In genomic region chrX:24002167-24002566, GRCh38 we compare ENCODE assay signal across 22 cellular contexts. TPM values are rescaled to one million over a fixed set of nuclear protein-coding genes. Genes with fewer than 3 reads are reported as not detected.
DNase-seq lines count a peak whose midpoint lies in the region; ATAC-seq, FAIRE-seq and TF ChIP-seq lines count a peak whose summit lies in the region.
"Had no signal": no experiment of that assay in that cellular context is flagged by ENCODE, and none has a peak within 500 bp of the region (broad histone marks: within the 10 kb centered on the region; RNA-seq: fewer than 3 reads in every experiment).

No MANE protein-coding gene starts in this region.

- peaks cover 0 to 1% of the 10 kb centered on the region in 2 experiments; a peak in 2 of 4 replicates for H3K36me3 ChIP-seq in GM12878 (ENCODE audit: control insufficient read depth in 2 of 2, insufficient read depth in 2 of 2, low read length in 1 of 2)
- peaks cover 2% of the 10 kb centered on the region for H3K36me3 ChIP-seq in brain microvascular endothelial cell (replicated peaks)
- H3K36me3 ChIP-seq: left ventricle myocardium inferior had no signal

- no peak for TF ChIP-seq POLR2A in GM12878 (IDR thresholded peaks at IDR 0.05; ENCODE audit: low read depth, low read length)

- no peak overlapping the region for H3K4me3 ChIP-seq in GM12878
- no peak overlapping the region for H3K4me3 ChIP-seq in brain microvascular endothelial cell (ENCODE audit: low read depth, low read length)
- H3K4me3 ChIP-seq: left ventricle myocardium inferior, thoracic aorta had no signal

- no peaks in the 10 kb centered on the region for H3K27me3 ChIP-seq in GM12878 (replicated peaks in 1 of 2; ENCODE audit: control insufficient read depth in 2 of 2, insufficient read depth in 2 of 2, low read length in 1 of 2)
- H3K27me3 ChIP-seq in brain microvascular endothelial cell (replicated peaks): no peaks in the 10 kb centered on the region
- H3K27me3 ChIP-seq: neutrophil had no signal

- in situ Hi-C loops in GM12878 (cut with MboI): no loop called here
- in situ Hi-C loops in brain microvascular endothelial cell (cut with HindIII; ENCODE audit: low pct_ligation_motif_present, low sequenced_read_pairs): no loop called here

- CTCF ChIA-PET in GM12878 (lab: Yijun Ruan, JAX): interaction anchor here (1.6 kb wide), 1 partner anchor 11 kb away, joined by 8 read pairs; no protein-coding TSS in a partner anchor

- no peak overlapping the region for H3K9ac ChIP-seq in GM12878 (ENCODE audit: control insufficient read depth, insufficient read depth, low read length)

- RAD21 ChIA-PET in GM12878 (lab: Charles Lee; ENCODE audit: unreplicated experiment): interaction anchor here (0.7 to 1.4 kb wide), 6 partner anchors 10 to 240 kb away, joined by 3 to 6 read pairs (median 3); partner anchors contain the start of genes APOO and CXorf58

- no peak for FAIRE-seq in GM12878 (lab: Jason Lieb, UNC)
- FAIRE-seq: HepG2 had no signal

- H3K27ac ChIP-seq in GM12878 (ENCODE audit: control insufficient read depth, insufficient read depth): no peak overlapping the region
- no peak overlapping the region for H3K27ac ChIP-seq in brain microvascular endothelial cell
- H3K27ac ChIP-seq: left ventricle myocardium inferior, neutrophil, thoracic aorta had no signal

- no peaks in the 10 kb centered on the region for H3K9me3 ChIP-seq in GM12878 (replicated peaks; ENCODE audit: control insufficient read depth, insufficient read depth, low read length)
- H3K9me3 ChIP-seq: left ventricle myocardium inferior, neutrophil, thoracic aorta had no signal

- BruUV-seq in GM12878 (replicated peaks; lab: Mats Ljungman, UMichigan): no TSS peak

- H3K4me1 ChIP-seq in GM12878 (ENCODE audit: control insufficient read depth, insufficient read depth, low read length): no peaks in the 10 kb centered on the region
- H3K4me1 ChIP-seq: left ventricle myocardium inferior had no signal

- intact Hi-C loops in GM12878 (cut with micrococcal nuclease; ENCODE audit: unreplicated experiment): no loop called here
- intact Hi-C loops in left ventricle myocardium superior (cut with micrococcal nuclease): no loop called here

- no peak overlapping the region for H3K4me2 ChIP-seq in GM12878 (ENCODE audit: control insufficient read depth, insufficient read depth)

- no peak for TF ChIP-seq RAD21 in GM12878 (IDR thresholded peaks at IDR 0.05; ENCODE audit: insufficient read depth, low read depth, low read length)

- H3K79me2 ChIP-seq in GM12878 (ENCODE audit: control insufficient read depth, insufficient read depth, low read length): peaks cover 4% of the 10 kb centered on the region

- POLR2A ChIA-PET in GM12878 (lab: Charles Lee): interaction anchor here (0.6 to 1.1 kb wide), 3 partner anchors 50 to 237 kb away, joined by 3 to 4 read pairs (median 3); no protein-coding TSS in a partner anchor

- H4K20me1 ChIP-seq in GM12878 (ENCODE audit: control insufficient read depth, insufficient read depth): no peaks in the 10 kb centered on the region

- TF ChIP-seq EP300 in GM12878 (IDR thresholded peaks at IDR 0.05; ENCODE audit: borderline replicate concordance in 1 of 2, control insufficient read depth in 1 of 2, low read depth in 2 of 2, low read length in 2 of 2): no peak

- DNase-seq in GM12878 (ENCODE audit: low read depth, low spot score) (no peak), NCI-H1436 (lab: John Stamatoyannopoulos, UW) (no peak), brain microvascular endothelial cell (no peak), middle frontal gyrus (ENCODE audit: extremely low spot score, low spot score) (no peak), left ventricle myocardium superior (no peak)
- DNase-seq: activated CD4-positive, alpha-beta T cell treated with anti-CD3 and anti-CD28 coated beads, Interleukin-2, amount 10 ng/mL, durations not matched to agents 24 days and 14 days; activated CD8-positive, alpha-beta memory T cell treated with anti-CD3 and anti-CD28 coated beads, Interleukin-2, amount 50 U/mL, for 4 hours; activated gamma-delta T cell; amniotic stem cell; effector CD8-positive, alpha-beta T cell; H9; left ventricle myocardium inferior; NCI-H1694 treated with DMSO at 0.1 percent for 48 hours; NCI-H446 treated with DMSO at 0.1 percent for 48 hours; retina; stimulated activated CD4-positive, alpha-beta T cell treated with anti-CD3 and anti-CD28 coated beads, Interleukin-12 subunit alpha, Interleukin-12 subunit beta, amount 100 ng/mL, for 4 hours had no signal

- H2AFZ ChIP-seq in GM12878 (ENCODE audit: control insufficient read depth, low read depth, low read length): no peak overlapping the region

- TF ChIP-seq CTCF in GM12878 (IDR thresholded peaks at IDR 0.05 in 2 of 3, conservative IDR thresholded peaks at IDR 0.05 in 1 of 3; ENCODE audit: control insufficient read depth in 2 of 3, extremely low read depth in 1 of 3, insufficient read depth in 1 of 3, low read depth in 3 of 3, low read length in 3 of 3): no peak
- TF ChIP-seq CTCF in brain microvascular endothelial cell (IDR thresholded peaks at IDR 0.05; ENCODE audit: low read depth, low read length, missing control alignments): no peak

- ATAC-seq in GM18517 (IDR thresholded peaks at IDR 0.05; ENCODE audit: unreplicated experiment) (peak; percentile 66), GM21360 (IDR thresholded peaks at IDR 0.05; ENCODE audit: unreplicated experiment) (peak; percentile 67), HG02852 (IDR thresholded peaks at IDR 0.05; ENCODE audit: unreplicated experiment) (peak; percentile 80), GM12878 (peak; percentile 74), left ventricle myocardium superior (no peak)
- ATAC-seq: HepG2 had no signal

- WGBS in GM12878 (ENCODE audit: insufficient coverage, insufficient replicate concordance, low lambda C conversion rate, missing lambda C conversion rate): 86% methylated on average over 1 of the region's 1 CpG

- SMC1A ChIA-PET in GM12878 (lab: Charles Lee; ENCODE audit: uncharacterized antibody, unreplicated experiment): interaction anchor here (1.4 to 1.7 kb wide), 2 partner anchors 21 to 24 kb away, joined by 3 read pairs; no protein-coding TSS in a partner anchor

TF ChIP-seq in GM12878, 131 proteins besides CTCF, POLR2A, EP300 and RAD21 (continues in another document):
- TF ChIP-seq MEF2B (IDR thresholded peaks at IDR 0.05; ENCODE audit: partially characterized antibody, poor library complexity, severe bottlenecking): peak; percentile 21
- TF ChIP-seq POU2F2 (IDR thresholded peaks at IDR 0.05; ENCODE audit: borderline replicate concordance, low read depth, low read length): peak; percentile 54; the same call in 1 of the 3 replicates

RNA-seq across cellular contexts. Expression of gene KLHL15, which starts 24.8 kb away (rescaled TPM):
- total RNA-seq in GM12878 (2013; cell fraction: nucleolus; rRNA removed): 11.1 and 12.2 TPM in 2 replicates
- 4.8 and 5.3 TPM in 2 replicates for total RNA-seq in GM12878 (2014; rRNA removed)
- 5.2 and 5.5 TPM in 2 replicates for total RNA-seq in GM12878 (2014; rRNA removed; fragmentation: Illumina TruSeq; extraction: Trizol)
- 4.5 and 4.8 TPM in 2 replicates for total RNA-seq in GM12878 (2021)
- 3.3 TPM for polyA plus RNA-seq in GM12878 (2011; ENCODE audit: low read depth)
- 7.0 and 10.4 TPM in 2 replicates for polyA plus RNA-seq in GM12878 (2011; rRNA removed)
- polyA plus RNA-seq in GM12878 (2011; cell fraction: cytosol; rRNA removed): 2.2 and 3.5 TPM in 2 replicates
- 3.5 and 3.8 TPM in 2 replicates for polyA plus RNA-seq in GM12878 (2011; cell fraction: nucleus; rRNA removed)
- 4.4 and 4.9 TPM in 2 replicates for polyA plus RNA-seq in GM12878 (2012)
- polyA plus RNA-seq in GM12878 (2014; fragmentation: Illumina TruSeq; extraction: Trizol): 3.4 and 4.5 TPM in 2 replicates
- polyA plus RNA-seq in GM12878 (2014; fragmentation: Nextera tagmentation; extraction: Ambion mirVana): 1 to 10 TPM; 1.4 to 1.6 TPM
- 2.3 and 3.0 TPM in 2 replicates for polyA plus RNA-seq in GM12878 (2014; rRNA removed)
- 1 to 10 TPM; 3.4 to 4.0 TPM for polyA plus RNA-seq in GM12878 (2016; fragmentation: Nextera tagmentation; extraction: Ambion mirVana)
- polyA minus RNA-seq in GM12878 (2011; rRNA and poly(A)+ RNA removed): 8.4 and 11.1 TPM in 2 replicates
- 3.1 and 3.8 TPM in 2 replicates for polyA minus RNA-seq in GM12878 (2011; cell fraction: cytosol; rRNA and poly(A)+ RNA removed)
- polyA minus RNA-seq in GM12878 (2011; cell fraction: nucleus; rRNA and poly(A)+ RNA removed): 3.3 and 4.5 TPM in 2 replicates
- 6.5 TPM for total RNA-seq in left ventricle myocardium superior

RNA-seq across cellular contexts. Expression of gene EIF2S3, which starts 52.6 kb away (rescaled TPM):
- total RNA-seq in GM12878 (2013; cell fraction: nucleolus; rRNA removed): 302 and 311 TPM in 2 replicates
- 300 and 329 TPM in 2 replicates for total RNA-seq in GM12878 (2014; rRNA removed)
- total RNA-seq in GM12878 (2014; rRNA removed; fragmentation: Illumina TruSeq; extraction: Trizol): 371 and 385 TPM in 2 replicates
- total RNA-seq in GM12878 (2021): 278 and 291 TPM in 2 replicates
- polyA plus RNA-seq in GM12878 (2011; ENCODE audit: low read depth): 287 TPM
- polyA plus RNA-seq in GM12878 (2011; rRNA removed): 185 and 210 TPM in 2 replicates
- polyA plus RNA-seq in GM12878 (2011; cell fraction: cytosol; rRNA removed): 113 and 152 TPM in 2 replicates
- 107 and 122 TPM in 2 replicates for polyA plus RNA-seq in GM12878 (2011; cell fraction: nucleus; rRNA removed)
- 188 and 200 TPM in 2 replicates for polyA plus RNA-seq in GM12878 (2012)
- polyA plus RNA-seq in GM12878 (2014; fragmentation: Illumina TruSeq; extraction: Trizol): 274 and 333 TPM in 2 replicates
- polyA plus RNA-seq in GM12878 (2014; fragmentation: Nextera tagmentation; extraction: Ambion mirVana): 100 to 1,000 TPM; 120 to 135 TPM
- 195 and 216 TPM in 2 replicates for polyA plus RNA-seq in GM12878 (2014; rRNA removed)
- polyA plus RNA-seq in GM12878 (2016; fragmentation: Nextera tagmentation; extraction: Ambion mirVana): 100 to 1,000 TPM; 115 to 125 TPM
- 196 and 252 TPM in 2 replicates for polyA minus RNA-seq in GM12878 (2011; rRNA and poly(A)+ RNA removed)
- polyA minus RNA-seq in GM12878 (2011; cell fraction: cytosol; rRNA and poly(A)+ RNA removed): 179 and 186 TPM in 2 replicates
- polyA minus RNA-seq in GM12878 (2011; cell fraction: nucleus; rRNA and poly(A)+ RNA removed): 51.3 and 63.3 TPM in 2 replicates
- 76.8 TPM for total RNA-seq in left ventricle myocardium superior
